Comparison of ENCODE assay signal across 8 cellular contexts in genomic region chrX:40154853-40155616, GRCh38. TPM values are rescaled to one million over a fixed set of nuclear protein-coding genes. Genes with fewer than 3 reads are reported as not detected.
DNase-seq lines count a peak whose midpoint lies in the region; ATAC-seq and TF ChIP-seq lines count a peak whose summit lies in the region.

No MANE protein-coding gene starts in this region.

- H3K27me3 ChIP-seq in prostate gland (replicated peaks; ENCODE audit: insufficient read depth), result no peaks in the 10 kb centered on the region

- H3K4me3 Mint-ChIP-seq in activated T-helper 17 cell treated with anti-CD3 and anti-CD28 coated beads, Interleukin-2, amount 50 U/mL, for 72 hours, result peak overlapping the region; percentile 75

- peaks cover 3% of the 10 kb centered on the region for H3K4me1 ChIP-seq in prostate gland (replicated peaks)

- 2% methylated on average over 38 of the region's 73 CpGs for WGBS in prostate gland

- H3K27ac ChIP-seq in prostate gland, result peak overlapping the region; percentile 69 to 80

- no peaks in the 10 kb centered on the region for H3K9me3 Mint-ChIP-seq in activated T-helper 17 cell treated with anti-CD3 and anti-CD28 coated beads, Interleukin-2, amount 50 U/mL, for 72 hours

- intact Hi-C loops in cardiac septum (cut with DNase I) (loop anchor here (5.0 to 10.0 kb wide), 5 partner anchors 112 to 418 kb away; no protein-coding TSS in a partner anchor), prostate gland (cut with DNase I) (loop anchor here (5.0 to 10.0 kb wide), 4 partner anchors 48 to 340 kb away; no protein-coding TSS in a partner anchor)

- DNase-seq in NCI-H2171 treated with DMSO at 0.1 percent for 48 hours (lab: John Stamatoyannopoulos, UW) (peak; percentile 54), NCI-H2171 (lab: John Stamatoyannopoulos, UW) (no peak), NCI-H2227 treated with DMSO at 0.1 percent for 48 hours (lab: John Stamatoyannopoulos, UW) (peak; percentile 74), cardiac septum (ENCODE audit: low spot score) (peak; percentile 88), prostate gland (ENCODE audit: low spot score) (no peak), foreskin melanocyte (no peak)

- H3K9me3 ChIP-seq in prostate gland, result no peaks in the 10 kb centered on the region

- no peaks in the 10 kb centered on the region for H3K36me3 ChIP-seq in prostate gland

- no peaks in the 10 kb centered on the region for H3K4me1 Mint-ChIP-seq in activated T-helper 17 cell treated with anti-CD3 and anti-CD28 coated beads, Interleukin-2, amount 50 U/mL, for 72 hours

- TF ChIP-seq CTCF in prostate gland (IDR thresholded peaks at IDR 0.05), result no peak

- peak; percentile 11 for ATAC-seq in activated T-helper 17 cell treated with anti-CD3 and anti-CD28 coated beads, Interleukin-2, amount 50 U/mL, for 72 hours (replicated peaks)
- ATAC-seq in HG02938 (IDR thresholded peaks at IDR 0.05; ENCODE audit: unreplicated experiment), result no peak

- H3K4me3 ChIP-seq in prostate gland, result peak overlapping the region; percentile 29 to 36

- H3K27ac Mint-ChIP-seq in activated T-helper 17 cell treated with anti-CD3 and anti-CD28 coated beads, Interleukin-2, amount 50 U/mL, for 72 hours, result no peak overlapping the region

- no peaks in the 10 kb centered on the region for H3K36me3 Mint-ChIP-seq in activated T-helper 17 cell treated with anti-CD3 and anti-CD28 coated beads, Interleukin-2, amount 50 U/mL, for 72 hours (ENCODE audit: low read depth)

- no peak for TF ChIP-seq POLR2A in prostate gland (IDR thresholded peaks at IDR 0.05)

- no peaks in the 10 kb centered on the region for H3K27me3 Mint-ChIP-seq in activated T-helper 17 cell treated with anti-CD3 and anti-CD28 coated beads, Interleukin-2, amount 50 U/mL, for 72 hours

RNA-seq across cellular contexts. Expression of gene BCOR, which starts 57.3 kb away (rescaled TPM):
- 10 to 100 TPM; 38.9 to 63.2 TPM for total RNA-seq in activated T-helper 17 cell treated with anti-CD3 and anti-CD28 coated beads, Interleukin-2, amount 50 U/mL, for 72 hours
- total RNA-seq in cardiac septum, result 24.2 TPM
- 10 to 100 TPM; 56.2 to 70.8 TPM for total RNA-seq in prostate gland

Comparison
In these comparisons a context has a peak if more than half of its experiments do, and no peak if none do; other contexts are left out.
1. DNase-seq: peak in NCI-H2171 treated with DMSO at 0.1 percent for 48 hours (single experiment), NCI-H2227 treated with DMSO at 0.1 percent for 48 hours (single experiment) and cardiac septum (single experiment); none in NCI-H2171 (single experiment), prostate gland (single experiment) and foreskin melanocyte (single experiment).